In genomic region chr7:19194417-19194816, GRCh38 we compare ENCODE assay signal across 11 cellular contexts. TPM values are rescaled to one million over a fixed set of nuclear protein-coding genes. Genes with fewer than 3 reads are reported as not detected.
"Had no signal": no experiment of that assay in that cellular context is flagged by ENCODE, and none has a peak within 500 bp of the region (broad histone marks: within the 10 kb centered on the region; RNA-seq: fewer than 3 reads in every experiment).

No MANE protein-coding gene starts in this region.

RNA-seq across cellular contexts. Expression of gene FERD3L, which starts 49.2 kb away (rescaled TPM):
- total RNA-seq: bronchial epithelial cell; esophagus mucosa; frontal cortex; left lung; lung microvascular endothelial cell; natural killer cell treated with Interleukin-12 subunit alpha and Interleukin-12 subunit beta and Interleukin-15 and Interleukin-18, amount 100 ng/mL, for 72 hours; omental fat pad; posterior vena cava; SK-MEL-5; spleen; T-helper 1 cell treated with Interleukin-12 subunit alpha and Interleukin-12 subunit beta and Interleukin-4 antibody, amounts not matched to agents 30 ng/mL and 1 ng/mL, for 36 hours had no signal
